18 cellular contexts compared by ENCODE assay signal in genomic region chr5:40780858-40781257, GRCh38.
"Had no signal": no experiment of that assay in that cellular context is flagged by ENCODE, and none has a peak within 500 bp of the region (broad histone marks: within the 10 kb centered on the region; RNA-seq: fewer than 3 reads in every experiment).

No MANE protein-coding gene starts in this region.

- H3K27me3 ChIP-seq: adrenal gland, esophagus muscularis mucosa, gastroesophageal sphincter, heart left ventricle, sigmoid colon had no signal

- H3K27ac Mint-ChIP-seq: activated CD4-positive, alpha-beta memory T cell treated with anti-CD3 and anti-CD28 coated beads for 36 hours; activated CD4-positive, alpha-beta T cell treated with anti-CD3 and anti-CD28 coated beads for 36 hours; activated naive CD4-positive, alpha-beta T cell treated with anti-CD3 and anti-CD28 coated beads, Interleukin-2, amount 10 ng/mL, durations not matched to agents 7 days and 5 days; stimulated activated memory B cell treated with anti-CD40 and anti-IgM and Interleukin-4, amounts not matched to agents 10 μg/mL and 1 μg/mL and 100 μg/mL, for 72 hours; WTC11 had no signal

- H3K9me3 ChIP-seq: adrenal gland, esophagus muscularis mucosa, gastroesophageal sphincter, heart left ventricle, sigmoid colon, thoracic aorta had no signal

- ATAC-seq: activated CD4-positive, alpha-beta T cell treated with anti-CD3 and anti-CD28 coated beads for 36 hours; gastroesophageal sphincter; heart left ventricle; stimulated activated memory B cell treated with anti-CD40 and anti-IgM and Interleukin-4, amounts not matched to agents 10 μg/mL and 1 μg/mL and 100 μg/mL, for 72 hours had no signal

- H3K4me3 ChIP-seq: adrenal gland, esophagus muscularis mucosa, gastroesophageal sphincter, heart left ventricle, sigmoid colon, thoracic aorta had no signal

- DNase-seq: activated CD4-positive, alpha-beta memory T cell treated with anti-CD3 and anti-CD28 coated beads for 36 hours; activated CD4-positive, alpha-beta T cell treated with anti-CD3 and anti-CD28 coated beads for 36 hours; activated effector memory CD4-positive, alpha-beta T cell treated with Interleukin-2 at 50 U/mL for 16 hours; activated naive CD4-positive, alpha-beta T cell treated with anti-CD3 and anti-CD28 coated beads, Interleukin-2, amount 10 ng/mL, durations not matched to agents 7 days and 5 days; activated T-cell treated with anti-CD3 and anti-CD28 coated beads for 4 hours; adrenal gland; dermis blood vessel endothelial cell; effector memory CD4-positive, alpha-beta T cell; heart left ventricle; kidney; sigmoid colon; stimulated activated CD4-positive, alpha-beta T cell treated with anti-CD3 and anti-CD28 coated beads, Interleukin-4, amount 100 ng/mL, for 24 hours had no signal

- H3K4me3 Mint-ChIP-seq: activated CD4-positive, alpha-beta memory T cell treated with anti-CD3 and anti-CD28 coated beads for 36 hours; activated CD4-positive, alpha-beta T cell treated with anti-CD3 and anti-CD28 coated beads for 36 hours; activated naive CD4-positive, alpha-beta T cell treated with anti-CD3 and anti-CD28 coated beads, Interleukin-2, amount 10 ng/mL, durations not matched to agents 7 days and 5 days; stimulated activated memory B cell treated with anti-CD40 and anti-IgM and Interleukin-4, amounts not matched to agents 10 μg/mL and 1 μg/mL and 100 μg/mL, for 72 hours; WTC11 had no signal

- H3K9me3 Mint-ChIP-seq: activated CD4-positive, alpha-beta memory T cell treated with anti-CD3 and anti-CD28 coated beads for 36 hours; activated naive CD4-positive, alpha-beta T cell treated with anti-CD3 and anti-CD28 coated beads, Interleukin-2, amount 10 ng/mL, durations not matched to agents 7 days and 5 days; stimulated activated memory B cell treated with anti-CD40 and anti-IgM and Interleukin-4, amounts not matched to agents 10 μg/mL and 1 μg/mL and 100 μg/mL, for 72 hours; WTC11 had no signal

- H3K27ac ChIP-seq: adrenal gland, esophagus muscularis mucosa, gastroesophageal sphincter, heart left ventricle, parathyroid adenoma, sigmoid colon, thoracic aorta had no signal

- H3K27me3 Mint-ChIP-seq: activated CD4-positive, alpha-beta memory T cell treated with anti-CD3 and anti-CD28 coated beads for 36 hours; activated CD4-positive, alpha-beta T cell treated with anti-CD3 and anti-CD28 coated beads for 36 hours; activated naive CD4-positive, alpha-beta T cell treated with anti-CD3 and anti-CD28 coated beads, Interleukin-2, amount 10 ng/mL, durations not matched to agents 7 days and 5 days; stimulated activated memory B cell treated with anti-CD40 and anti-IgM and Interleukin-4, amounts not matched to agents 10 μg/mL and 1 μg/mL and 100 μg/mL, for 72 hours had no signal
